Comparison of ENCODE assay signal across 8 cellular contexts in genomic region chr1:27603962-27604578, GRCh38. TPM values are rescaled to one million over a fixed set of nuclear protein-coding genes. Genes with fewer than 3 reads are reported as not detected.
A peak's percentile ranks its signal among the peaks of the same experiment; 100 is the strongest.
DNase-seq lines count a peak whose midpoint lies in the region; ATAC-seq and TF ChIP-seq lines count a peak whose summit lies in the region.

TSS of gene AHDC1 (minus strand) at chr1:27604144. CDS start at chr1:27552115, 52,029 bp downstream.

- H3K4me1 ChIP-seq in HEK293 (ENCODE audit: control insufficient read depth, insufficient read depth, low read length) (peaks cover 20% of the 10 kb centered on the region), adrenal gland (replicated peaks in 1 of 2) (peaks cover 30 to 37% of the 10 kb centered on the region in 2 donors), heart left ventricle (peaks cover 12 to 69% (median 42%) of the 10 kb centered on the region in 12 donors), tibial nerve (peaks cover 6 to 75% (median 50%) of the 10 kb centered on the region in 4 donors)

- peak in 1 of 2 donors; percentile 96 for TF ChIP-seq EP300 in tibial nerve (IDR thresholded peaks at IDR 0.05)

- H3K27ac ChIP-seq in HEK293 (ENCODE audit: extremely low read depth, low read depth, low read length), result peak within 1 kb of the TSS; percentile 72
- H3K27ac ChIP-seq in adrenal gland, result peak within 1 kb of the TSS; percentile 84 to 96 (median 90)
- H3K27ac ChIP-seq in heart left ventricle, result peak within 1 kb of the TSS; percentile 83 to 99 (median 98)
- peak within 1 kb of the TSS; percentile 93 to 99 (median 97) for H3K27ac ChIP-seq in tibial nerve

- 0 to 2% (median 1%) methylated on average over 8 to 65 of the region's 65 CpGs for WGBS in adrenal gland, 4 donors
- 0 to 1% (median 0%) methylated on average over 20 to 65 of the region's 65 CpGs for WGBS in heart left ventricle, 4 donors
- 1% methylated on average over 18 to 55 of the region's 65 CpGs for WGBS in tibial nerve, 2 donors

- intact Hi-C loops in T-helper 1 cell treated with Interleukin-12 subunit alpha and Interleukin-12 subunit beta and Interleukin-4 antibody, amounts not matched to agents 30 ng/mL and 1 ng/mL, for 36 hours (cut with micrococcal nuclease), result loop anchor here (1.0 to 5.0 kb wide), 6 partner anchors 36 to 370 kb away; partner anchors contain the start of genes TMEM222, WASF2 and WDTC1
- intact Hi-C loops in adrenal gland (cut with DNase I) (loop anchor here (2.0 to 5.0 kb wide), 4 partner anchors 47 to 207 kb away; no protein-coding TSS in a partner anchor), heart left ventricle (cut with DNase I) (loop anchor here (1.0 to 10.0 kb wide), 17 partner anchors 29 to 202 kb away; partner anchors contain the start of gene WASF2 (in 2 of the 10))

- TF ChIP-seq CTCF in HEK293 (tag by site-specific recombination; IDR thresholded peaks at IDR 0.05) (0 out of 2 replicates have a peak, but pooled peaks have one; percentile 19), adrenal gland (IDR thresholded peaks at IDR 0.05) (peak in 3 of 6 experiments; percentile 1 to 47 (median 29)), heart left ventricle (IDR thresholded peaks at IDR 0.05) (peak in 5 of 12 donors; percentile 5 to 47 (median 25)), tibial nerve (IDR thresholded peaks at IDR 0.05) (peak; percentile 13 to 84 (median 42))

- peak; percentile 25 to 75 (median 68) for ATAC-seq in heart left ventricle

- H3K4me3 ChIP-seq in HEK293 (ENCODE audit: low read depth, low read length) (peak within 1 kb of the TSS; percentile 69), adrenal gland (peak within 1 kb of the TSS; percentile 49 to 95 (median 76)), heart left ventricle (peak within 1 kb of the TSS; percentile 82 to 100 (median 96)), tibial nerve (peak within 1 kb of the TSS; percentile 78 to 99 (median 94))

- no peaks in the 10 kb centered on the region for H3K27me3 ChIP-seq in adrenal gland
- H3K27me3 ChIP-seq in heart left ventricle, result no peaks in the 10 kb centered on the region
- H3K27me3 ChIP-seq in tibial nerve, result no peaks in the 10 kb centered on the region

- H3K9me3 ChIP-seq in HEK293 (ENCODE audit: control insufficient read depth, insufficient read depth, low read depth, low read length) (no peaks in the 10 kb centered on the region), adrenal gland (replicated peaks in 1 of 3) (no peaks in the 10 kb centered on the region), heart left ventricle (no peaks in the 10 kb centered on the region), tibial nerve (no peaks in the 10 kb centered on the region)

- H3K36me3 ChIP-seq in HEK293 (ENCODE audit: control insufficient read depth in 2 of 2, insufficient read depth in 1 of 2, low read length in 2 of 2) (no peaks in the 10 kb centered on the region), adrenal gland (replicated peaks in 1 of 2) (no peaks in the 10 kb centered on the region), heart left ventricle (no peaks in the 10 kb centered on the region), tibial nerve (no peaks in the 10 kb centered on the region)

- CTCF ChIA-PET in HEK293 (lab: Yijun Ruan, JAX), result interaction anchor here (0.7 to 15.0 kb wide), 13 partner anchors 11 to 307 kb away, joined by 3 to 317 read pairs (median 12); partner anchors contain the start of genes GPR3 and IFI6

- DNase-seq in DMS53 (lab: John Stamatoyannopoulos, UW), result peak; percentile 98
- DNase-seq in NCI-H1417 treated with DMSO at 0.1 percent for 48 hours (lab: John Stamatoyannopoulos, UW), result peak; percentile 38
- DNase-seq in adrenal gland, result peak; percentile 90 to 95 (median 94)
- peak; percentile 93 to 96 (median 94) for DNase-seq in heart left ventricle
- DNase-seq in pons (ENCODE audit: low spot score), result peak; percentile 74
- DNase-seq in tibial nerve (ENCODE audit: low spot score in 2 of 2), result peak; percentile 88 to 91

- POLR2A ChIA-PET in HEK293 (lab: Yijun Ruan, JAX), result interaction anchor here (0.5 to 4.9 kb wide), 23 partner anchors 9 to 452 kb away, joined by 3 to 62 read pairs (median 5); partner anchors contain the start of genes FAM76A, MAP3K6, PPP1R8 and WASF2

- peak; percentile 85 to 95 for TF ChIP-seq POLR2A in adrenal gland (IDR thresholded peaks at IDR 0.05)
- TF ChIP-seq POLR2A in heart left ventricle (IDR thresholded peaks at IDR 0.05), result peak in 1 of 2 donors; percentile 92
- peak; percentile 87 to 95 for TF ChIP-seq POLR2A in tibial nerve (IDR thresholded peaks at IDR 0.05)

TF ChIP-seq in HEK293, 187 proteins besides CTCF, POLR2A, EP300 and RAD21 (continues in another document):
- no peak for TF ChIP-seq ZNF155 (tag by site-specific recombination; IDR thresholded peaks at IDR 0.05)
- TF ChIP-seq ZNF221 (tag by site-specific recombination; IDR thresholded peaks at IDR 0.05; ENCODE audit: borderline replicate concordance), result no peak
- TF ChIP-seq GLI4 (tag by site-specific recombination; IDR thresholded peaks at IDR 0.05), result 0 out of 2 replicates have a peak, but pooled peaks have one; percentile 67
- peak; percentile 91 for TF ChIP-seq ZNF76 (tag by site-specific recombination; IDR thresholded peaks at IDR 0.05; ENCODE audit: borderline replicate concordance, low read depth)
- no peak for TF ChIP-seq ZNF747 (tag by site-specific recombination; IDR thresholded peaks at IDR 0.05)
- TF ChIP-seq ZNF560 (tag by site-specific recombination; IDR thresholded peaks at IDR 0.05; ENCODE audit: borderline replicate concordance), result peak; percentile 96
- peak; percentile 56; the same call in 1 of the 2 replicates for TF ChIP-seq YY2 (tag by site-specific recombination; IDR thresholded peaks at IDR 0.05)
- TF ChIP-seq ZNF692 (tag by site-specific recombination; IDR thresholded peaks at IDR 0.05), result peak; percentile 81
- TF ChIP-seq ZBTB8A (tag by site-specific recombination; IDR thresholded peaks at IDR 0.05), result peak; percentile 77
- TF ChIP-seq ZBTB21 (tag by site-specific recombination; IDR thresholded peaks at IDR 0.05), result no peak
- peak; percentile 36; the same call in 1 of the 2 replicates for TF ChIP-seq ZXDB (tag by site-specific recombination; IDR thresholded peaks at IDR 0.05)
- peak; percentile 96 for TF ChIP-seq ZBTB17 (tag by site-specific recombination; IDR thresholded peaks at IDR 0.05)
- TF ChIP-seq ZNF449 (tag by site-specific recombination; IDR thresholded peaks at IDR 0.05), result no peak
- peak; percentile 84 for TF ChIP-seq ZEB2 (tag by site-specific recombination; IDR thresholded peaks at IDR 0.05)
- peak; percentile 95 for TF ChIP-seq ZNF335 (tag by site-specific recombination; conservative IDR thresholded peaks at IDR 0.05)
- peak; percentile 4; the same call in 1 of the 2 replicates for TF ChIP-seq PRDM1 (tag by site-specific recombination; IDR thresholded peaks at IDR 0.05)
- TF ChIP-seq ZNF223 (tag by site-specific recombination; IDR thresholded peaks at IDR 0.05), result no peak
- peak; percentile 78; the same call in 1 of the 2 replicates for TF ChIP-seq PATZ1 (tag by site-specific recombination; IDR thresholded peaks at IDR 0.05)

RNA-seq across cellular contexts. Expression of gene AHDC1, which starts in this region (rescaled TPM):
- total RNA-seq in T-helper 1 cell treated with Interleukin-12 subunit alpha and Interleukin-12 subunit beta and Interleukin-4 antibody, amounts not matched to agents 30 ng/mL and 1 ng/mL, for 36 hours, result 37.3 and 37.7 TPM in 2 replicates
- total RNA-seq in adrenal gland, result 100 to 1,000 TPM in 1 of 8 donors, 10 to 100 TPM in 7; 43.9 to 111 (median 71.8) TPM
- polyA plus RNA-seq in adrenal gland, result 10 to 100 TPM; 10.4 to 98.5 (median 27.0) TPM
- 10 to 100 TPM; 29.2 to 50.2 (median 42.1) TPM for total RNA-seq in heart left ventricle
- 10 to 100 TPM; 25.8 to 48.4 TPM for polyA plus RNA-seq in heart left ventricle
- total RNA-seq in tibial nerve, result 10 to 100 TPM; 26.4 to 39.9 (median 34.6) TPM

Comparison
In these comparisons a context has a peak if more than half of its experiments do, and no peak if none do; other contexts are left out.
1. Peak in every context shown above with its lines: DNase-seq, ATAC-seq, H3K4me3 ChIP-seq and H3K27ac ChIP-seq.
2. DNase-seq: peak in every context shown above with its lines; median percentile 98 in DMS53; 94 in adrenal gland; 94 in heart left ventricle; 90 in tibial nerve; 74 in pons; 38 in NCI-H1417 treated with DMSO at 0.1 percent for 48 hours.